13 cellular contexts compared by ENCODE assay signal in genomic region chr4:74267998-74268606, GRCh38. TPM values are rescaled to one million over a fixed set of nuclear protein-coding genes. Genes with fewer than 3 reads are reported as not detected.
A peak's percentile ranks its signal among the peaks of the same experiment; 100 is the strongest.
DNase-seq lines count a peak whose midpoint lies in the region; ATAC-seq and TF ChIP-seq lines count a peak whose summit lies in the region.
"Had no signal": no experiment of that assay in that cellular context is flagged by ENCODE, and none has a peak within 500 bp of the region (broad histone marks: within the 10 kb centered on the region; RNA-seq: fewer than 3 reads in every experiment).

No MANE protein-coding gene starts in this region.

- H3K4me1 ChIP-seq in SK-N-SH (ENCODE audit: control insufficient read depth in 1 of 2, insufficient read depth in 2 of 2, low read depth in 1 of 2, low read length in 1 of 2) (no peaks in the 10 kb centered on the region), stomach (no peaks in the 10 kb centered on the region), heart left ventricle (peaks cover 0 to 5% (median 0%) of the 10 kb centered on the region in 12 donors)
- H3K4me1 ChIP-seq: colonic mucosa had no signal

- TF ChIP-seq POLR2A in stomach (IDR thresholded peaks at IDR 0.05) (no peak), heart left ventricle (IDR thresholded peaks at IDR 0.05) (no peak)

- no peak overlapping the region for H2AFZ ChIP-seq in SK-N-SH (ENCODE audit: low read depth)

- no peak overlapping the region for H3K9ac ChIP-seq in SK-N-SH

- H3K9me2 ChIP-seq in SK-N-SH = no peaks in the 10 kb centered on the region; the same call in 1 of the 2 replicates

- H3K36me3 Mint-ChIP-seq in activated naive CD4-positive, alpha-beta T cell treated with anti-CD3 and anti-CD28 coated beads, Interleukin-2, amount 10 ng/mL, durations not matched to agents 7 days and 5 days = no peaks in the 10 kb centered on the region
- H3K36me3 Mint-ChIP-seq: natural killer cell treated with Interleukin-12 subunit alpha and Interleukin-12 subunit beta and Interleukin-15 and Interleukin-18, amount 100 ng/mL, for 72 hours had no signal

- DNase-seq in activated naive CD4-positive, alpha-beta T cell treated with anti-CD3 and anti-CD28 coated beads, Interleukin-2, amount 10 ng/mL, durations not matched to agents 7 days and 5 days = no peak
- DNase-seq in activated naive CD4-positive, alpha-beta T cell treated with Interleukin-2 at 50 U/mL for 16 hours = no peak
- DNase-seq in SK-N-SH (no peak), fibroblast of the conjunctiva (ENCODE audit: low read depth) (peak; percentile 14), stomach (no peak), heart left ventricle (no peak), NCI-H510A (lab: John Stamatoyannopoulos, UW) (no peak)
- DNase-seq in activated CD4-positive, alpha-beta T cell treated with anti-CD3 and anti-CD28 coated beads, Interleukin-2, amount 50 U/mL, for 4 hours = no peak
- DNase-seq: activated T-cell treated with anti-CD3 and anti-CD28 coated beads, Interleukin-2, amount 50 U/mL, for 1 hour; colonic mucosa; NCI-H1436 treated with DMSO at 0.1 percent for 48 hours; stimulated activated naive CD8-positive, alpha-beta T cell treated with anti-CD3 and anti-CD28 coated beads, Interleukin-15, Interleukin-2, amounts not matched to agents 100 U/mL and 50 U/mL, for 24 hours had no signal

- no peak for TF ChIP-seq CTCF in SK-N-SH (IDR thresholded peaks at IDR 0.05)
- TF ChIP-seq CTCF in stomach (IDR thresholded peaks at IDR 0.05) = no peak
- TF ChIP-seq CTCF in heart left ventricle (IDR thresholded peaks at IDR 0.05) = no peak

- no peak for ATAC-seq in heart left ventricle
- ATAC-seq: natural killer cell treated with Interleukin-12 subunit alpha and Interleukin-12 subunit beta and Interleukin-15 and Interleukin-18, amount 100 ng/mL, for 72 hours; stimulated activated naive CD8-positive, alpha-beta T cell treated with anti-CD3 and anti-CD28 coated beads, Interleukin-15, Interleukin-2, amounts not matched to agents 100 U/mL and 50 U/mL, for 24 hours had no signal

- no peaks in the 10 kb centered on the region for H3K36me3 ChIP-seq in SK-N-SH (replicated peaks in 1 of 2; ENCODE audit: control insufficient read depth in 1 of 2, insufficient read depth in 2 of 2, low read length in 1 of 2)
- no peaks in the 10 kb centered on the region for H3K36me3 ChIP-seq in stomach
- H3K36me3 ChIP-seq in heart left ventricle = no peaks in the 10 kb centered on the region
- H3K36me3 ChIP-seq: colonic mucosa had no signal

- peaks cover 11% of the 10 kb centered on the region for H3K4me1 Mint-ChIP-seq in activated naive CD4-positive, alpha-beta T cell treated with anti-CD3 and anti-CD28 coated beads, Interleukin-2, amount 10 ng/mL, durations not matched to agents 7 days and 5 days

- no peaks in the 10 kb centered on the region for H3K79me2 ChIP-seq in SK-N-SH (ENCODE audit: insufficient read depth)

- H3K9me3 Mint-ChIP-seq in activated naive CD4-positive, alpha-beta T cell treated with anti-CD3 and anti-CD28 coated beads, Interleukin-2, amount 10 ng/mL, durations not matched to agents 7 days and 5 days = no peaks in the 10 kb centered on the region
- H3K9me3 Mint-ChIP-seq: natural killer cell treated with Interleukin-12 subunit alpha and Interleukin-12 subunit beta and Interleukin-15 and Interleukin-18, amount 100 ng/mL, for 72 hours had no signal

- H3K27me3 ChIP-seq in SK-N-SH (ENCODE audit: insufficient read depth) = no peaks in the 10 kb centered on the region
- no peaks in the 10 kb centered on the region for H3K27me3 ChIP-seq in stomach
- no peaks in the 10 kb centered on the region for H3K27me3 ChIP-seq in heart left ventricle
- H3K27me3 ChIP-seq: colonic mucosa had no signal

- POLR2A ChIA-PET in SK-N-SH (lab: Yijun Ruan, JAX) = no interaction called here

- H3K4me3 ChIP-seq in SK-N-SH (ENCODE audit: low read depth in 2 of 2, low read length in 1 of 2) (no peak overlapping the region), stomach (no peak overlapping the region), heart left ventricle (no peak overlapping the region)
- H3K4me3 ChIP-seq: colonic mucosa had no signal

- H3K9me3 ChIP-seq in SK-N-SH = no peaks in the 10 kb centered on the region
- H3K9me3 ChIP-seq in stomach = no peaks in the 10 kb centered on the region
- peaks cover 0 to 3% (median 0%) of the 10 kb centered on the region in 12 donors for H3K9me3 ChIP-seq in heart left ventricle
- H3K9me3 ChIP-seq: colonic mucosa had no signal

- CTCF ChIA-PET in activated naive CD4-positive, alpha-beta T cell treated with anti-CD3 and anti-CD28 coated beads, Interleukin-2, amount 10 ng/mL, durations not matched to agents 7 days and 5 days (lab: Charles Lee) = no interaction called here
- CTCF ChIA-PET in SK-N-SH (lab: Yijun Ruan, JAX) = interaction anchor here (3.9 kb wide), 1 partner anchor 39 kb away, joined by 15 read pairs; no protein-coding TSS in a partner anchor

- H3K27ac ChIP-seq in SK-N-SH (ENCODE audit: low read depth in 2 of 2, low read length in 1 of 2) = no peak overlapping the region
- no peak overlapping the region for H3K27ac ChIP-seq in stomach
- no peak overlapping the region for H3K27ac ChIP-seq in heart left ventricle
- H3K27ac ChIP-seq: colonic mucosa had no signal

- intact Hi-C loops in stomach (cut with DNase I; ENCODE audit: low total_unique reads) (no loop called here), heart left ventricle (cut with DNase I) (no loop called here)

- H3K4me2 ChIP-seq in SK-N-SH = no peak overlapping the region

- TF ChIP-seq RAD21 in SK-N-SH (IDR thresholded peaks at IDR 0.05; ENCODE audit: low read length) = no peak

- peak overlapping the region; percentile 25 for H3K27ac Mint-ChIP-seq in activated naive CD4-positive, alpha-beta T cell treated with anti-CD3 and anti-CD28 coated beads, Interleukin-2, amount 10 ng/mL, durations not matched to agents 7 days and 5 days
- H3K27ac Mint-ChIP-seq: natural killer cell treated with Interleukin-12 subunit alpha and Interleukin-12 subunit beta and Interleukin-15 and Interleukin-18, amount 100 ng/mL, for 72 hours had no signal

- no peak overlapping the region for H3K4me3 Mint-ChIP-seq in activated naive CD4-positive, alpha-beta T cell treated with anti-CD3 and anti-CD28 coated beads, Interleukin-2, amount 10 ng/mL, durations not matched to agents 7 days and 5 days
- H3K4me3 Mint-ChIP-seq: natural killer cell treated with Interleukin-12 subunit alpha and Interleukin-12 subunit beta and Interleukin-15 and Interleukin-18, amount 100 ng/mL, for 72 hours had no signal

- no peaks in the 10 kb centered on the region for H3K27me3 Mint-ChIP-seq in activated naive CD4-positive, alpha-beta T cell treated with anti-CD3 and anti-CD28 coated beads, Interleukin-2, amount 10 ng/mL, durations not matched to agents 7 days and 5 days
- H3K27me3 Mint-ChIP-seq: natural killer cell treated with Interleukin-12 subunit alpha and Interleukin-12 subunit beta and Interleukin-15 and Interleukin-18, amount 100 ng/mL, for 72 hours had no signal

- TF ChIP-seq EP300 in SK-N-SH (IDR thresholded peaks at IDR 0.05; ENCODE audit: borderline replicate concordance in 1 of 2, low read depth in 1 of 2, low read length in 1 of 2) (no peak), stomach (IDR thresholded peaks at IDR 0.05) (no peak)

- peaks cover 7% of the 10 kb centered on the region for H3F3A ChIP-seq in SK-N-SH (replicated peaks; ENCODE audit: insufficient read depth)

- H4K20me1 ChIP-seq in SK-N-SH (ENCODE audit: insufficient read depth) = no peaks in the 10 kb centered on the region

TF ChIP-seq in SK-N-SH, 30 proteins besides CTCF, POLR2A, EP300 and RAD21 (continues in another document):
- no peak for TF ChIP-seq SIN3A (IDR thresholded peaks at IDR 0.05; ENCODE audit: borderline replicate concordance, low read depth, low read length)
- no peak for TF ChIP-seq RCOR1 (IDR thresholded peaks at IDR 0.05; ENCODE audit: low read length)
- no peak for TF ChIP-seq FOXM1 (IDR thresholded peaks at IDR 0.05; ENCODE audit: low read depth)
- TF ChIP-seq TAF1 (IDR thresholded peaks at IDR 0.05; ENCODE audit: borderline replicate concordance, low read depth, low read length) = no peak
- no peak for TF ChIP-seq GABPA (IDR thresholded peaks at IDR 0.05; ENCODE audit: low read depth)
- no peak for TF ChIP-seq ELF1 (IDR thresholded peaks at IDR 0.05)
- no peak for TF ChIP-seq RFX5 (IDR thresholded peaks at IDR 0.05; ENCODE audit: low read length)
- TF ChIP-seq IRF3 (IDR thresholded peaks at IDR 0.05; ENCODE audit: low read depth, low read length) = no peak
- no peak for TF ChIP-seq ZBTB33 (IDR thresholded peaks at IDR 0.05; ENCODE audit: borderline replicate concordance, low read depth)
- TF ChIP-seq SMC3 (IDR thresholded peaks at IDR 0.05; ENCODE audit: low read depth, low read length) = no peak
- TF ChIP-seq YY1 (IDR thresholded peaks at IDR 0.05; ENCODE audit: low read depth) = no peak

RNA-seq across cellular contexts. Expression of gene EPGN, which starts 40.2 kb away (rescaled TPM):
- polyA plus RNA-seq in SK-N-SH (2012; rRNA removed) = 0.23 and 0.52 TPM in 2 replicates
- polyA plus RNA-seq in SK-N-SH (2012; cell fraction: cytosol; rRNA removed) = 0.38 and 0.76 TPM in 2 replicates
- polyA plus RNA-seq in SK-N-SH (2012; cell fraction: nucleus; rRNA removed) = 0.09 and 0.20 TPM in 2 replicates
- total RNA-seq in stomach = under 1 TPM in 2 of 5 donors, not detected in 3; 0.73 to 0.87 TPM
- polyA plus RNA-seq in stomach = 1 to 10 TPM in 1 of 3 donors, not detected in 2; 1.8 TPM
- total RNA-seq in heart left ventricle = 1 to 10 TPM in 1 of 9 donors, not detected in 8; 5.8 TPM
- not detected for polyA plus RNA-seq in heart left ventricle
- total RNA-seq: colonic mucosa had no signal
